ENCODE assay signal across 8 cellular contexts in the genomic region with DNA sequence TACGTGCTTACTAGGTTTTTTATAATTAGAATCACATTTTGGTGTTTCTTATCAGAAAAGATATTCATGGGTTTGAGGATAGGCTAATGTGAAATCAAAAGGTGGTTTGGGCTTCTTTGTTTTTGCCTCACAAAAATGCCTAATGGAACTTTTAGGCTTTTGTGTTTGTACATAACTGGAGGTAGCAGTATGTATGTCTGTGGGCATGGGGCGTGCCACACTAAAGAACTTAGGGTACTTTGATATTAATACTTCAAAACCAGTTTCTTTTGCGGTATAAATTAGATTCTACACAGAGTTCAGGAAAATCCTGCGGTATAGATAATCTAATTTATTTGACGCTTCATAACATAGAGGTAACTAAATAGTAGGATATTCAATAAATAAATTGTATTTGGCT. TPM values are rescaled to one million over a fixed set of nuclear protein-coding genes. Genes with fewer than 3 reads are reported as not detected.
DNase-seq lines count a peak whose midpoint lies in the region; ATAC-seq and TF ChIP-seq lines count a peak whose summit lies in the region.

No MANE protein-coding gene starts in this region.

- peak overlapping the region; percentile 0 to 98 (median 90) for H3K27ac Mint-ChIP-seq in naive thymus-derived CD8-positive, alpha-beta T cell

- TF ChIP-seq CTCF in AG09309 (IDR thresholded peaks at IDR 0.05; ENCODE audit: control insufficient read depth, insufficient read depth, low read depth, low read length, missing control alignments) (no peak), Loucy (conservative IDR thresholded peaks at IDR 0.05; ENCODE audit: low read length) (no peak)

- H3K4me2 ChIP-seq in Loucy (ENCODE audit: low read depth, low read length, poor library complexity, severe bottlenecking) = peak overlapping the region; percentile 89

- H3K27ac ChIP-seq in cingulate gyrus (ENCODE audit: low read depth, low read length) = peak overlapping the region; percentile 44

- H3K36me3 Mint-ChIP-seq in naive thymus-derived CD8-positive, alpha-beta T cell = peaks cover 0 to 4% (median 0%) of the 10 kb centered on the region in 3 donors

- peak overlapping the region; percentile 93 to 99 (median 98) for H3K4me3 Mint-ChIP-seq in naive thymus-derived CD8-positive, alpha-beta T cell

- POLR2A ChIA-PET in naive thymus-derived CD8-positive, alpha-beta T cell (lab: Charles Lee) = no interaction called here

- H4K20me1 ChIP-seq in Loucy (ENCODE audit: insufficient read depth, low read length, poor library complexity, severe bottlenecking) = peaks cover 37% of the 10 kb centered on the region

- peaks cover 66% of the 10 kb centered on the region for H3K79me2 ChIP-seq in Loucy (ENCODE audit: insufficient read depth, low read length)

- ATAC-seq in naive thymus-derived CD8-positive, alpha-beta T cell = peak; percentile 6 to 9
- ATAC-seq in HG03159 (IDR thresholded peaks at IDR 0.05; ENCODE audit: unreplicated experiment) (no peak), GM19397 (IDR thresholded peaks at IDR 0.05; ENCODE audit: unreplicated experiment) (no peak)

- no peaks in the 10 kb centered on the region for H3K9me3 Mint-ChIP-seq in naive thymus-derived CD8-positive, alpha-beta T cell

- no peaks in the 10 kb centered on the region for H3K9me2 ChIP-seq in Loucy (replicated peaks; ENCODE audit: low read depth, low read length)

- H3K36me3 ChIP-seq in Loucy (ENCODE audit: insufficient read depth, low read length) = no peaks in the 10 kb centered on the region

- H3K4me3 ChIP-seq in AG09309 (ENCODE audit: control insufficient read depth, low read depth, low read length) (peak overlapping the region; percentile 71), Loucy (ENCODE audit: low read length, poor library complexity, severe bottlenecking) (peak overlapping the region; percentile 99)

- H3K9ac ChIP-seq in Loucy (ENCODE audit: low read depth, low read length, poor library complexity, severe bottlenecking) = peak overlapping the region; percentile 100

- peaks cover 4% of the 10 kb centered on the region; the same call in 1 of the 2 replicates for H3F3A ChIP-seq in Loucy (ENCODE audit: low read depth)

- H3K27me3 ChIP-seq in Loucy (ENCODE audit: insufficient read depth, low read length, poor library complexity, severe bottlenecking) = peaks cover 4% of the 10 kb centered on the region

- peaks cover 28% of the 10 kb centered on the region for H3K4me1 ChIP-seq in Loucy (ENCODE audit: insufficient read depth, low read length, poor library complexity, severe bottlenecking)

- peaks cover 17 to 57% (median 41%) of the 10 kb centered on the region in 4 donors for H3K4me1 Mint-ChIP-seq in naive thymus-derived CD8-positive, alpha-beta T cell

- H2AFZ ChIP-seq in Loucy (ENCODE audit: low read length) = no peak overlapping the region

- no peaks in the 10 kb centered on the region for H3K27me3 Mint-ChIP-seq in naive thymus-derived CD8-positive, alpha-beta T cell

- DNase-seq in AG09309 (ENCODE audit: low read depth) (no peak), NCI-H748 treated with DMSO at 0.1 percent for 48 hours (lab: John Stamatoyannopoulos, UW) (no peak), globus pallidus (ENCODE audit: low spot score) (no peak)
- DNase-seq in naive thymus-derived CD8-positive, alpha-beta T cell = peak in 4 of 10 donors; percentile 24 to 39 (median 26)

- H3K9me3 ChIP-seq in Loucy (ENCODE audit: insufficient read depth, low read depth, low read length) = no peaks in the 10 kb centered on the region

RNA-seq across cellular contexts. Expression of a gene that starts 1.9 kb away (rescaled TPM):
- total RNA-seq in naive thymus-derived CD8-positive, alpha-beta T cell = 10 to 100 TPM; 13.0 to 13.2 TPM
- 1 to 10 TPM in 2 of 3 donors, under 1 TPM in 1; 0.94 to 2.2 (median 1.3) TPM for polyA plus RNA-seq in naive thymus-derived CD8-positive, alpha-beta T cell

Comparison
In these comparisons a context has a peak if more than half of its experiments do, and no peak if none do; other contexts are left out.
1. ATAC-seq: peak in naive thymus-derived CD8-positive, alpha-beta T cell (2 of 2); none in HG03159 (single experiment) and GM19397 (single experiment).